Comparison of ENCODE assay signal across 14 cellular contexts in genomic region chr18:78906066-78906465, GRCh38.
DNase-seq lines count a peak whose midpoint lies in the region; ATAC-seq and TF ChIP-seq lines count a peak whose summit lies in the region.
"Had no signal": no experiment of that assay in that cellular context is flagged by ENCODE, and none has a peak within 500 bp of the region (broad histone marks: within the 10 kb centered on the region; RNA-seq: fewer than 3 reads in every experiment).

No MANE protein-coding gene starts in this region.

- ATAC-seq in activated CD8-positive, alpha-beta memory T cell treated with anti-CD3 and anti-CD28 coated beads, Interleukin-2, amount 10 ng/mL, durations not matched to agents 7 days and 5 days: no peak
- ATAC-seq in HG02642 (IDR thresholded peaks at IDR 0.05; ENCODE audit: poor library complexity, unreplicated experiment): no peak
- ATAC-seq in heart left ventricle: no peak

- H3K36me3 Mint-ChIP-seq in activated CD8-positive, alpha-beta memory T cell treated with anti-CD3 and anti-CD28 coated beads, Interleukin-2, amount 10 ng/mL, durations not matched to agents 7 days and 5 days: no peaks in the 10 kb centered on the region
- no peaks in the 10 kb centered on the region for H3K36me3 Mint-ChIP-seq in activated naive CD4-positive, alpha-beta T cell treated with anti-CD3 and anti-CD28 coated beads, Interleukin-2, amount 10 ng/mL, durations not matched to agents 7 days and 5 days
- H3K36me3 Mint-ChIP-seq: CD8-positive, alpha-beta memory T cell had no signal

- no peaks in the 10 kb centered on the region for H3K27me3 Mint-ChIP-seq in activated CD8-positive, alpha-beta memory T cell treated with anti-CD3 and anti-CD28 coated beads, Interleukin-2, amount 10 ng/mL, durations not matched to agents 7 days and 5 days
- H3K27me3 Mint-ChIP-seq in activated naive CD4-positive, alpha-beta T cell treated with anti-CD3 and anti-CD28 coated beads, Interleukin-2, amount 10 ng/mL, durations not matched to agents 7 days and 5 days: no peaks in the 10 kb centered on the region

- H3K4me1 ChIP-seq in neuronal stem cell (ENCODE audit: control insufficient read depth in 2 of 2, insufficient read depth in 1 of 2, low read depth in 1 of 2, low read length in 2 of 2): no peaks in the 10 kb centered on the region
- H3K4me1 ChIP-seq in heart left ventricle: no peaks in the 10 kb centered on the region
- H3K4me1 ChIP-seq: BLaER1, Caco-2 had no signal

- no peak overlapping the region for H3K27ac Mint-ChIP-seq in activated CD8-positive, alpha-beta memory T cell treated with anti-CD3 and anti-CD28 coated beads, Interleukin-2, amount 10 ng/mL, durations not matched to agents 7 days and 5 days
- H3K27ac Mint-ChIP-seq in activated naive CD4-positive, alpha-beta T cell treated with anti-CD3 and anti-CD28 coated beads, Interleukin-2, amount 10 ng/mL, durations not matched to agents 7 days and 5 days: no peak overlapping the region
- H3K27ac Mint-ChIP-seq: CD8-positive, alpha-beta memory T cell had no signal

- peak overlapping the region; percentile 61 for H3K23ac ChIP-seq in neuronal stem cell (ENCODE audit: low read depth, low read length, poor library complexity)

- intact Hi-C loops in heart left ventricle (cut with DNase I): no loop called here

- H2AK5ac ChIP-seq in neuronal stem cell (ENCODE audit: low read depth, low read length): no peak overlapping the region

- H3K9ac ChIP-seq in neuronal stem cell (ENCODE audit: low read depth, low read length, poor library complexity): no peak overlapping the region
- H3K9ac ChIP-seq: BLaER1 had no signal

- H3K36me3 ChIP-seq in neuronal stem cell (replicated peaks in 1 of 2; ENCODE audit: control insufficient read depth in 2 of 2, insufficient read depth in 2 of 2, low read length in 2 of 2) (no peaks in the 10 kb centered on the region), heart left ventricle (no peaks in the 10 kb centered on the region)
- H3K36me3 ChIP-seq: BLaER1 had no signal

- H3K9me3 ChIP-seq in neuronal stem cell (replicated peaks in 1 of 2; ENCODE audit: control insufficient read depth in 2 of 2, insufficient read depth in 1 of 2, low read depth in 1 of 2, low read length in 2 of 2): no peaks in the 10 kb centered on the region
- H3K9me3 ChIP-seq in heart left ventricle: no peaks in the 10 kb centered on the region
- H3K9me3 ChIP-seq: BLaER1, Caco-2 had no signal

- no peaks in the 10 kb centered on the region for H3K79me1 ChIP-seq in neuronal stem cell (ENCODE audit: low read depth, low read length)

- H3K27me3 ChIP-seq in neuronal stem cell (ENCODE audit: control insufficient read depth in 3 of 3, insufficient read depth in 3 of 3, low read depth in 1 of 3, low read length in 3 of 3) (no peaks in the 10 kb centered on the region), heart left ventricle (peaks cover 0 to 8% (median 0%) of the 10 kb centered on the region in 9 donors)
- H3K27me3 ChIP-seq: BLaER1 had no signal

- H4K91ac ChIP-seq in neuronal stem cell (ENCODE audit: low read depth, low read length, poor library complexity): peak overlapping the region; percentile 89

- TF ChIP-seq POLR2A in heart left ventricle (IDR thresholded peaks at IDR 0.05): no peak

- CTCF ChIA-PET in activated CD8-positive, alpha-beta memory T cell treated with anti-CD3 and anti-CD28 coated beads, Interleukin-2, amount 10 ng/mL, durations not matched to agents 7 days and 5 days (lab: Charles Lee): no interaction called here
- CTCF ChIA-PET in activated naive CD4-positive, alpha-beta T cell treated with anti-CD3 and anti-CD28 coated beads, Interleukin-2, amount 10 ng/mL, durations not matched to agents 7 days and 5 days (lab: Charles Lee): no interaction called here

- no peak overlapping the region for H3K4me2 ChIP-seq in neuronal stem cell (ENCODE audit: insufficient read depth, low read length, poor library complexity, severe bottlenecking)
- H3K4me2 ChIP-seq: BLaER1 had no signal

- no peaks in the 10 kb centered on the region for H3K4me1 Mint-ChIP-seq in activated CD8-positive, alpha-beta memory T cell treated with anti-CD3 and anti-CD28 coated beads, Interleukin-2, amount 10 ng/mL, durations not matched to agents 7 days and 5 days
- no peaks in the 10 kb centered on the region for H3K4me1 Mint-ChIP-seq in activated naive CD4-positive, alpha-beta T cell treated with anti-CD3 and anti-CD28 coated beads, Interleukin-2, amount 10 ng/mL, durations not matched to agents 7 days and 5 days
- H3K4me1 Mint-ChIP-seq: CD8-positive, alpha-beta memory T cell had no signal

- H2BK120ac ChIP-seq in neuronal stem cell (ENCODE audit: low read depth, low read length): no peak overlapping the region

- H3K4ac ChIP-seq in neuronal stem cell (ENCODE audit: low read length): no peak overlapping the region

- no peak overlapping the region for H4K8ac ChIP-seq in neuronal stem cell (ENCODE audit: low read depth, low read length)

- no peak for TF ChIP-seq CTCF in heart left ventricle (IDR thresholded peaks at IDR 0.05)

- H3K18ac ChIP-seq in neuronal stem cell (ENCODE audit: low read length): no peak overlapping the region

- DNase-seq in activated CD8-positive, alpha-beta memory T cell treated with anti-CD3 and anti-CD28 coated beads, Interleukin-2, amount 10 ng/mL, durations not matched to agents 7 days and 5 days: peak; percentile 7
- no peak for DNase-seq in activated CD8-positive, alpha-beta memory T cell treated with anti-CD3 and anti-CD28 coated beads, Interleukin-2, amount 50 U/mL, for 4 hours
- DNase-seq in islet precursor cell (peak; percentile 18), neuronal stem cell (ENCODE audit: low spot score) (no peak), heart left ventricle (no peak), NAMALWA (ENCODE audit: low spot score) (no peak)
- no peak for DNase-seq in activated naive CD4-positive, alpha-beta T cell treated with anti-CD3 and anti-CD28 coated beads, Interleukin-2, amount 10 ng/mL, durations not matched to agents 7 days and 5 days
- DNase-seq: Caco-2; CD8-positive, alpha-beta memory T cell; DMS53; GF-D8 had no signal

- no peak overlapping the region for H2BK5ac ChIP-seq in neuronal stem cell (ENCODE audit: low read length)

- H3K9me3 Mint-ChIP-seq in activated CD8-positive, alpha-beta memory T cell treated with anti-CD3 and anti-CD28 coated beads, Interleukin-2, amount 10 ng/mL, durations not matched to agents 7 days and 5 days (ENCODE audit: low read depth): no peaks in the 10 kb centered on the region
- H3K9me3 Mint-ChIP-seq in activated naive CD4-positive, alpha-beta T cell treated with anti-CD3 and anti-CD28 coated beads, Interleukin-2, amount 10 ng/mL, durations not matched to agents 7 days and 5 days: no peaks in the 10 kb centered on the region
- H3K9me3 Mint-ChIP-seq: CD8-positive, alpha-beta memory T cell had no signal

- peak overlapping the region; percentile 46 for H2BK12ac ChIP-seq in neuronal stem cell (ENCODE audit: low read length)

- H3K4me3 ChIP-seq in neuronal stem cell (ENCODE audit: low read length in 2 of 2) (no peak overlapping the region), heart left ventricle (no peak overlapping the region)
- H3K4me3 ChIP-seq: BLaER1 had no signal

- no peak overlapping the region for H2BK15ac ChIP-seq in neuronal stem cell (ENCODE audit: low read length)

- no peak overlapping the region for H3K14ac ChIP-seq in neuronal stem cell (ENCODE audit: low read length)

- no peak overlapping the region for H3K27ac ChIP-seq in neuronal stem cell (replicated peaks; ENCODE audit: low read length)
- no peak overlapping the region for H3K27ac ChIP-seq in heart left ventricle
- H3K27ac ChIP-seq: 22Rv1, BLaER1 had no signal

- no peak overlapping the region for H3K4me3 Mint-ChIP-seq in activated CD8-positive, alpha-beta memory T cell treated with anti-CD3 and anti-CD28 coated beads, Interleukin-2, amount 10 ng/mL, durations not matched to agents 7 days and 5 days
- H3K4me3 Mint-ChIP-seq in activated naive CD4-positive, alpha-beta T cell treated with anti-CD3 and anti-CD28 coated beads, Interleukin-2, amount 10 ng/mL, durations not matched to agents 7 days and 5 days: no peak overlapping the region
- H3K4me3 Mint-ChIP-seq: CD8-positive, alpha-beta memory T cell had no signal

- WGBS in neuronal stem cell (ENCODE audit: extremely low coverage in 2 of 2, insufficient read length in 2 of 2, insufficient replicate concordance in 1 of 2), 2 donors: no CpG with 5 or more reads among the region's 16 CpGs
- 85 to 89% (median 86%) methylated on average over 16 of the region's 16 CpGs for WGBS in heart left ventricle, 4 donors

- no peak overlapping the region for H2AFZ ChIP-seq in neuronal stem cell (ENCODE audit: low read length)

Comparison
In these comparisons a context has a peak if more than half of its experiments do, and no peak if none do; other contexts are left out.
1. DNase-seq: peak in activated CD8-positive, alpha-beta memory T cell treated with anti-CD3 and anti-CD28 coated beads, Interleukin-2, amount 10 ng/mL, durations not matched to agents 7 days and 5 days (single experiment) and islet precursor cell (single experiment); none in activated CD8-positive, alpha-beta memory T cell treated with anti-CD3 and anti-CD28 coated beads, Interleukin-2, amount 50 U/mL, for 4 hours (single experiment), neuronal stem cell (single experiment), heart left ventricle (0 of 5), activated naive CD4-positive, alpha-beta T cell treated with anti-CD3 and anti-CD28 coated beads, Interleukin-2, amount 10 ng/mL, durations not matched to agents 7 days and 5 days (single experiment) and NAMALWA (single experiment).